Comparison of ENCODE assay signal across 8 cellular contexts in genomic region chr5:139698461-139699146, GRCh38. TPM values are rescaled to one million over a fixed set of nuclear protein-coding genes. Genes with fewer than 3 reads are reported as not detected.
DNase-seq lines count a peak whose midpoint lies in the region; ATAC-seq and TF ChIP-seq lines count a peak whose summit lies in the region.

No MANE protein-coding gene starts in this region.

- H3K9me3 ChIP-seq in CD8-positive, alpha-beta T cell (ENCODE audit: low read length): no peaks in the 10 kb centered on the region
- H3K9me3 ChIP-seq in right lobe of liver: no peaks in the 10 kb centered on the region
- no peaks in the 10 kb centered on the region for H3K9me3 ChIP-seq in subcutaneous abdominal adipose tissue (ENCODE audit: control insufficient read depth in 5 of 5, low read length in 5 of 5)

- 33% methylated on average over 5 of the region's 14 CpGs for WGBS in right lobe of liver (ENCODE audit: insufficient coverage, low coverage, low lambda C conversion rate, missing lambda C conversion rate)

- CTCF ChIA-PET in CD8-positive, alpha-beta T cell (lab: Charles Lee): interaction anchor here (1.0 to 4.2 kb wide), 3 partner anchors 8 to 67 kb away, joined by 3 to 17 read pairs (median 13); no protein-coding TSS in a partner anchor

- TF ChIP-seq CTCF in CD8-positive, alpha-beta T cell (IDR thresholded peaks at IDR 0.05): no peak
- TF ChIP-seq CTCF in choroid plexus epithelial cell (conservative IDR thresholded peaks at IDR 0.05; ENCODE audit: low read depth, low read length) (no peak), right lobe of liver (IDR thresholded peaks at IDR 0.05) (no peak)

- no peak overlapping the region for H3K27ac ChIP-seq in CD8-positive, alpha-beta T cell (ENCODE audit: low read depth, low read length)
- H3K27ac ChIP-seq in right lobe of liver (peak overlapping the region in 1 of 3 donors; percentile 63), subcutaneous abdominal adipose tissue (ENCODE audit: low read depth, low read length) (peak overlapping the region; percentile 81)

- H3K27me3 Mint-ChIP-seq in CD8-positive, alpha-beta T cell (ENCODE audit: low read depth): peaks cover 6% of the 10 kb centered on the region

- no peaks in the 10 kb centered on the region for H3K9me3 Mint-ChIP-seq in CD8-positive, alpha-beta T cell

- POLR2A ChIA-PET in CD8-positive, alpha-beta T cell (lab: Charles Lee): interaction anchor here (0.9 kb wide), 1 partner anchor 12 kb away, joined by 3 read pairs; no protein-coding TSS in a partner anchor

- peak in 1 of 7 experiments; percentile 25 for DNase-seq in CD8-positive, alpha-beta T cell
- DNase-seq in NCI-H1436 (lab: John Stamatoyannopoulos, UW) (peak; percentile 65), choroid plexus epithelial cell (ENCODE audit: low read depth) (peak; percentile 73), right lobe of liver (no peak), HPDE6-E6E7 (ENCODE audit: extremely low spot score) (no peak)

- TF ChIP-seq POLR2A in right lobe of liver (IDR thresholded peaks at IDR 0.05): no peak

- peak overlapping the region in 1 of 5 donors; percentile 59 for H3K9ac ChIP-seq in subcutaneous abdominal adipose tissue (ENCODE audit: low read length in 5 of 5)

- H3K4me3 ChIP-seq in CD8-positive, alpha-beta T cell (ENCODE audit: low read depth, low read length): no peak overlapping the region
- H3K4me3 ChIP-seq in choroid plexus epithelial cell (ENCODE audit: low read depth, low read length) (no peak overlapping the region), right lobe of liver (no peak overlapping the region), subcutaneous abdominal adipose tissue (ENCODE audit: low read depth in 1 of 5, low read length in 5 of 5) (no peak overlapping the region)

- intact Hi-C loops in CD8-positive, alpha-beta T cell (cut with DNase I, micrococcal nuclease): loop anchor here (1.0 to 10.0 kb wide), 2 partner anchors 12 to 184 kb away; no protein-coding TSS in a partner anchor
- intact Hi-C loops in right lobe of liver (cut with DNase I): loop anchor here (10.0 kb wide), 2 partner anchors 56 to 66 kb away; no protein-coding TSS in a partner anchor

- H3K36me3 Mint-ChIP-seq in CD8-positive, alpha-beta T cell: no peaks in the 10 kb centered on the region

- ATAC-seq in CD8-positive, alpha-beta T cell: no peak
- ATAC-seq in right lobe of liver: peak; percentile 21 to 48 (median 30)
- ATAC-seq in GM21447 (IDR thresholded peaks at IDR 0.05; ENCODE audit: unreplicated experiment): no peak
- no peak for ATAC-seq in GM21367 (IDR thresholded peaks at IDR 0.05; ENCODE audit: unreplicated experiment)

- no peaks in the 10 kb centered on the region for H3K27me3 ChIP-seq in CD8-positive, alpha-beta T cell (ENCODE audit: insufficient read depth, low read length)
- H3K27me3 ChIP-seq in right lobe of liver: no peaks in the 10 kb centered on the region
- peaks cover 0 to 9% (median 0%) of the 10 kb centered on the region in 5 donors for H3K27me3 ChIP-seq in subcutaneous abdominal adipose tissue (ENCODE audit: control insufficient read depth in 5 of 5, insufficient read depth in 4 of 5, low read length in 5 of 5)

- no peaks in the 10 kb centered on the region for H3K36me3 ChIP-seq in CD8-positive, alpha-beta T cell (ENCODE audit: insufficient read depth, low read length)
- H3K36me3 ChIP-seq in right lobe of liver (no peaks in the 10 kb centered on the region), subcutaneous abdominal adipose tissue (ENCODE audit: control insufficient read depth in 5 of 5, insufficient read depth in 5 of 5, low read length in 5 of 5) (no peaks in the 10 kb centered on the region)

- peaks cover 34% of the 10 kb centered on the region for H3K4me1 ChIP-seq in CD8-positive, alpha-beta T cell (ENCODE audit: insufficient read depth, low read length)
- H3K4me1 ChIP-seq in right lobe of liver (peaks cover 0 to 31% (median 5%) of the 10 kb centered on the region in 4 donors), subcutaneous abdominal adipose tissue (ENCODE audit: control insufficient read depth in 5 of 5, insufficient read depth in 5 of 5, low read length in 5 of 5) (peaks cover 16 to 52% (median 37%) of the 10 kb centered on the region in 5 donors)

- peaks cover 40% of the 10 kb centered on the region for H3K4me1 Mint-ChIP-seq in CD8-positive, alpha-beta T cell (ENCODE audit: low read depth)

- H3K4me3 Mint-ChIP-seq in CD8-positive, alpha-beta T cell: peak overlapping the region; percentile 55

- no peak overlapping the region for H3K27ac Mint-ChIP-seq in CD8-positive, alpha-beta T cell

RNA-seq across cellular contexts. Expression of gene CXXC5, which starts 50.5 kb away (rescaled TPM):
- total RNA-seq in CD8-positive, alpha-beta T cell: 1 to 10 TPM; 4.1 to 4.7 TPM
- total RNA-seq in right lobe of liver: 10 to 100 TPM; 44.5 to 84.9 (median 66.4) TPM

Comparison
In these comparisons a context has a peak if more than half of its experiments do, and no peak if none do; other contexts are left out.
1. ATAC-seq: peak in right lobe of liver (4 of 4); none in CD8-positive, alpha-beta T cell (single experiment), GM21447 (single experiment) and GM21367 (single experiment).
2. DNase-seq: peak in NCI-H1436 (single experiment) and choroid plexus epithelial cell (single experiment); none in right lobe of liver (0 of 3) and HPDE6-E6E7 (single experiment).
3. RNA of gene CXXC5, which starts 50.5 kb away (total RNA-seq): 44.5 to 84.9 TPM in right lobe of liver; 4.1 to 4.7 TPM in CD8-positive, alpha-beta T cell; every median in the first group is over 4 times any median in the second.